Comparison of ENCODE assay signal across 23 cellular contexts in the genomic region with DNA sequence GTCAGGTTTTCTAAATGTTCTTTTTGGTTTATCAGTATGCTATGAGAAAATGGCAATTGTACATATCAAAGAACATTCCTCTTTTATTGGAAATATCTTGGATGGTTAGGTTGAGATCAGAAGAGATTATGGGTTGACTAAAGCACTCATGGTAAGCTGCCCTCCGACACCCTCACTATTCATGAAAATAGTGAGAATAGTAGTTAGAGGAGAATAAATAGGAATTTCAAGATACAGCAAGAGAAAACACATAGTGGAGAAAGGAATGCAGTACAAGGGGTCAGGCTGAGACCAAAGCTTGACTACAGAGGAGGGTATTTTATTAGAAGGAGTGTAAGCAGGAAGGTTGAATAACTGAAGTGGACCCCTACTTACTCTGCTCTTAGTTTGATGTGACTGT.
"Had no signal": no experiment of that assay in that cellular context is flagged by ENCODE, and none has a peak within 500 bp of the region (broad histone marks: within the 10 kb centered on the region; RNA-seq: fewer than 3 reads in every experiment).

No MANE protein-coding gene starts in this region.

- H3K4me1 ChIP-seq: heart left ventricle, prostate gland, suprapubic skin, upper lobe of left lung had no signal

- H3K27me3 Mint-ChIP-seq: activated naive CD4-positive, alpha-beta T cell treated with anti-CD3 and anti-CD28 coated beads, Interleukin-2, amount 10 ng/mL, durations not matched to agents 7 days and 5 days; activated naive CD8-positive, alpha-beta T cell treated with anti-CD3 and anti-CD28 coated beads, Interleukin-2, amount 50 U/mL, for 24 hours; memory B cell; naive B cell; stimulated activated naive CD8-positive, alpha-beta T cell treated with anti-CD3 and anti-CD28 coated beads, Interleukin-15, amount 100 ng/mL, for 72 hours had no signal

- H3K27ac ChIP-seq: heart left ventricle, prostate gland, suprapubic skin, upper lobe of left lung had no signal

- DNase-seq: activated CD4-positive, alpha-beta T cell treated with anti-CD3 and anti-CD28 coated beads, Interleukin-2, amount 50 U/mL, for 1 hour; activated CD4-positive, CD25-positive, alpha-beta regulatory T cell treated with anti-CD3 and anti-CD28 coated beads, Interleukin-2, amount 50 U/mL, for 72 hours; activated CD8-positive, alpha-beta memory T cell treated with anti-CD3 and anti-CD28 coated beads, Interleukin-2, amount 50 U/mL, for 4 hours; activated naive CD4-positive, alpha-beta T cell treated with anti-CD3 and anti-CD28 coated beads, Interleukin-2, amount 10 ng/mL, durations not matched to agents 7 days and 5 days; activated naive CD8-positive, alpha-beta T cell treated with anti-CD3 and anti-CD28 coated beads, Interleukin-2, amount 50 U/mL, for 24 hours; activated T-cell treated with anti-CD3 and anti-CD28 coated beads, Interleukin-2, amount 50 U/mL, for 4 hours; central memory CD4-positive, alpha-beta T cell; erythroblast; heart left ventricle; mucosa of descending colon; naive B cell; right cardiac atrium; small intestine; stimulated activated CD4-positive, alpha-beta T cell treated with anti-CD3 and anti-CD28 coated beads, Interleukin-4, amount 100 ng/mL, for 1 hour; stimulated activated naive CD8-positive, alpha-beta T cell treated with anti-CD3 and anti-CD28 coated beads, Interleukin-15, amount 100 ng/mL, for 72 hours; T1000; upper lobe of left lung had no signal

- H3K27ac Mint-ChIP-seq: activated naive CD4-positive, alpha-beta T cell treated with anti-CD3 and anti-CD28 coated beads, Interleukin-2, amount 10 ng/mL, durations not matched to agents 7 days and 5 days; activated naive CD8-positive, alpha-beta T cell treated with anti-CD3 and anti-CD28 coated beads, Interleukin-2, amount 50 U/mL, for 24 hours; memory B cell; naive B cell; stimulated activated naive CD8-positive, alpha-beta T cell treated with anti-CD3 and anti-CD28 coated beads, Interleukin-15, amount 100 ng/mL, for 72 hours had no signal

- H3K36me3 Mint-ChIP-seq: activated naive CD4-positive, alpha-beta T cell treated with anti-CD3 and anti-CD28 coated beads, Interleukin-2, amount 10 ng/mL, durations not matched to agents 7 days and 5 days; memory B cell; naive B cell had no signal

- H3K9me3 Mint-ChIP-seq: activated T-cell treated with anti-CD3 and anti-CD28 coated beads, Interleukin-2, amount 50 U/mL, for 4 hours; neural crest cell; stimulated activated naive CD8-positive, alpha-beta T cell treated with anti-CD3 and anti-CD28 coated beads, Interleukin-15, amount 100 ng/mL, for 72 hours had no signal

- H3K4me1 Mint-ChIP-seq: activated naive CD4-positive, alpha-beta T cell treated with anti-CD3 and anti-CD28 coated beads, Interleukin-2, amount 10 ng/mL, durations not matched to agents 7 days and 5 days; activated naive CD8-positive, alpha-beta T cell treated with anti-CD3 and anti-CD28 coated beads, Interleukin-2, amount 50 U/mL, for 24 hours; memory B cell; naive B cell; neural crest cell; stimulated activated naive CD8-positive, alpha-beta T cell treated with anti-CD3 and anti-CD28 coated beads, Interleukin-15, amount 100 ng/mL, for 72 hours had no signal

- H3K36me3 ChIP-seq: gastroesophageal sphincter, heart left ventricle, prostate gland, suprapubic skin, upper lobe of left lung had no signal

- ATAC-seq: activated naive CD8-positive, alpha-beta T cell treated with anti-CD3 and anti-CD28 coated beads, Interleukin-2, amount 50 U/mL, for 24 hours; activated T-cell treated with anti-CD3 and anti-CD28 coated beads, Interleukin-2, amount 50 U/mL, for 4 hours; gastroesophageal sphincter; heart left ventricle; mucosa of descending colon; right cardiac atrium; stimulated activated naive CD8-positive, alpha-beta T cell treated with anti-CD3 and anti-CD28 coated beads, Interleukin-15, amount 100 ng/mL, for 72 hours had no signal

- H3K9me3 ChIP-seq: gastroesophageal sphincter, heart left ventricle, mucosa of descending colon, prostate gland, suprapubic skin, upper lobe of left lung had no signal

- H3K27me3 ChIP-seq: gastroesophageal sphincter, heart left ventricle, suprapubic skin, upper lobe of left lung had no signal

- H3K4me3 ChIP-seq: coronary artery, gastroesophageal sphincter, heart left ventricle, mucosa of descending colon, prostate gland, suprapubic skin, upper lobe of left lung had no signal

- H3K4me3 Mint-ChIP-seq: activated naive CD4-positive, alpha-beta T cell treated with anti-CD3 and anti-CD28 coated beads, Interleukin-2, amount 10 ng/mL, durations not matched to agents 7 days and 5 days; activated naive CD8-positive, alpha-beta T cell treated with anti-CD3 and anti-CD28 coated beads, Interleukin-2, amount 50 U/mL, for 24 hours; activated T-cell treated with anti-CD3 and anti-CD28 coated beads, Interleukin-2, amount 50 U/mL, for 4 hours; memory B cell; naive B cell; neural crest cell; stimulated activated naive CD8-positive, alpha-beta T cell treated with anti-CD3 and anti-CD28 coated beads, Interleukin-15, amount 100 ng/mL, for 72 hours had no signal
